In the genomic region with DNA sequence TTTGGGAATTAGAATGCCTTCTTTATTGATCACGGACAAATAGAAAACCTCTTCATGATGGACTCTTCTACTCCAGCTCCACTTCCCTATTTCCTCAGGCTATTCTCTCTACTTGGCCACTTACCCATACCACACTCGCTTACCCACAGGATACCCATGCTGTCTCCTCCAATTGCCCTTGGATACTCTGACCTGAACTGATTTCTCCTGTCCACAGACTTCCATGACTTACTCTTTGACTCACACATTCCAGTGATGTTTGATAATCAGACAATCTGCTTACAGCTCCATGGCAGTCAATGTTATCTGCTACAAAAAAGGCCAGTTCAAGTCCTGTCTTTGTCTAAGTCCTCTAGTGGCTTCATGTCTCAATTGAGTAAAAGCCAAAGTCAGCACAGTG, we compare ENCODE assay signal across 23 cellular contexts.
DNase-seq lines count a peak whose midpoint lies in the region; ATAC-seq and TF ChIP-seq lines count a peak whose summit lies in the region.
"Had no signal": no experiment of that assay in that cellular context is flagged by ENCODE, and none has a peak within 500 bp of the region (broad histone marks: within the 10 kb centered on the region; RNA-seq: fewer than 3 reads in every experiment).

No MANE protein-coding gene starts in this region.

- H3K27me3 Mint-ChIP-seq in T-helper 2 cell treated with Interferon-gamma antibody and Interleukin-4, amounts not matched to agents 5 μg/mL and 100 μg/mL, for 36 hours (ENCODE audit: low read depth): no peaks in the 10 kb centered on the region

- CTCF ChIA-PET in PC-3 (lab: Charles Lee): no interaction called here

- no peaks in the 10 kb centered on the region for H3K9me3 Mint-ChIP-seq in T-helper 2 cell treated with Interferon-gamma antibody and Interleukin-4, amounts not matched to agents 5 μg/mL and 100 μg/mL, for 36 hours
- H3K9me3 Mint-ChIP-seq: CD8-positive, alpha-beta T cell had no signal

- H3K4me2 ChIP-seq in PC-3 (ENCODE audit: low read length): no peak overlapping the region
- H3K4me2 ChIP-seq: BLaER1 treated with 17β-estradiol and CSF1 and Interleukin-3, amounts not matched to agents 10 nM and 100 nM; SK-N-SH had no signal

- H3K4me3 ChIP-seq in PC-3 (ENCODE audit: low read length): no peak overlapping the region
- H3K4me3 ChIP-seq: BLaER1 treated with 17β-estradiol and CSF1 and Interleukin-3, amounts not matched to agents 10 nM and 100 nM; K562 had no signal

- no peak overlapping the region for H3K27ac ChIP-seq in PC-3 (ENCODE audit: low read length)
- no peak overlapping the region for H3K27ac ChIP-seq in foreskin keratinocyte
- H3K27ac ChIP-seq: BLaER1 treated with 17β-estradiol and CSF1 and Interleukin-3, amounts not matched to agents 10 nM and 100 nM had no signal

- TF ChIP-seq CTCF in PC-3 (conservative IDR thresholded peaks at IDR 0.05; ENCODE audit: low read depth, low read length) (no peak), foreskin keratinocyte (conservative IDR thresholded peaks at IDR 0.05) (no peak)

- no peaks in the 10 kb centered on the region for H3K36me3 ChIP-seq in PC-3 (ENCODE audit: low read depth, low read length)
- H3K36me3 ChIP-seq: BLaER1 treated with 17β-estradiol and CSF1 and Interleukin-3, amounts not matched to agents 10 nM and 100 nM had no signal

- H4K20me1 ChIP-seq in PC-3 (ENCODE audit: low read length): no peaks in the 10 kb centered on the region
- H4K20me1 ChIP-seq: BLaER1 treated with 17β-estradiol and CSF1 and Interleukin-3, amounts not matched to agents 10 nM and 100 nM had no signal

- intact Hi-C loops in PC-3 (cut with micrococcal nuclease): no loop called here

- H3K9me2 ChIP-seq in PC-3 (replicated peaks; ENCODE audit: low read length): no peaks in the 10 kb centered on the region
- H3K9me2 ChIP-seq: SK-N-SH had no signal

- ATAC-seq in PC-3: no peak
- ATAC-seq in foreskin keratinocyte: no peak
- ATAC-seq: CD8-positive, alpha-beta T cell; HCT116; K562 had no signal

- no peak overlapping the region for H3K27ac Mint-ChIP-seq in T-helper 2 cell treated with Interferon-gamma antibody and Interleukin-4, amounts not matched to agents 5 μg/mL and 100 μg/mL, for 36 hours
- H3K27ac Mint-ChIP-seq: CD8-positive, alpha-beta T cell had no signal

- no peaks in the 10 kb centered on the region for H3K4me1 Mint-ChIP-seq in T-helper 2 cell treated with Interferon-gamma antibody and Interleukin-4, amounts not matched to agents 5 μg/mL and 100 μg/mL, for 36 hours (ENCODE audit: low read depth)

- POLR2A ChIA-PET in PC-3 (lab: Charles Lee; ENCODE audit: unreplicated experiment): no interaction called here

- H3F3A ChIP-seq in PC-3 (ENCODE audit: low read length, unreplicated experiment): no peaks in the 10 kb centered on the region

- no peaks in the 10 kb centered on the region for H3K27me3 ChIP-seq in PC-3 (ENCODE audit: low read length)
- H3K27me3 ChIP-seq in foreskin keratinocyte: peaks cover 5% of the 10 kb centered on the region
- H3K27me3 ChIP-seq: BLaER1 treated with 17β-estradiol and CSF1 and Interleukin-3, amounts not matched to agents 10 nM and 100 nM had no signal

- no peak overlapping the region for H2AFZ ChIP-seq in PC-3 (ENCODE audit: low read length)

- no peaks in the 10 kb centered on the region for H3K36me3 Mint-ChIP-seq in T-helper 2 cell treated with Interferon-gamma antibody and Interleukin-4, amounts not matched to agents 5 μg/mL and 100 μg/mL, for 36 hours (ENCODE audit: low read depth)
- H3K36me3 Mint-ChIP-seq: CD8-positive, alpha-beta T cell had no signal

- BruUV-seq in PC-3 (replicated peaks; lab: Mats Ljungman, UMichigan): no TSS peak

- H3K9ac ChIP-seq in PC-3 (ENCODE audit: low read length): no peak overlapping the region
- H3K9ac ChIP-seq: BLaER1 treated with 17β-estradiol and CSF1 and Interleukin-3, amounts not matched to agents 10 nM and 100 nM; SK-N-SH had no signal

- H3K4me1 ChIP-seq in PC-3 (ENCODE audit: insufficient read depth, low read length): no peaks in the 10 kb centered on the region
- H3K4me1 ChIP-seq in foreskin keratinocyte: no peaks in the 10 kb centered on the region
- H3K4me1 ChIP-seq: BLaER1 treated with 17β-estradiol and CSF1 and Interleukin-3, amounts not matched to agents 10 nM and 100 nM had no signal

- no peak overlapping the region for H3K4me3 Mint-ChIP-seq in T-helper 2 cell treated with Interferon-gamma antibody and Interleukin-4, amounts not matched to agents 5 μg/mL and 100 μg/mL, for 36 hours
- H3K4me3 Mint-ChIP-seq: CD8-positive, alpha-beta T cell had no signal

- DNase-seq in A172 (ENCODE audit: low spot score) (peak; percentile 1), EL (peak; percentile 57), PC-3 (peak; percentile 20), foreskin keratinocyte (peak; percentile 10 to 40), D341Med (ENCODE audit: low spot score) (no peak), NCI-H146 (lab: John Stamatoyannopoulos, UW) (no peak)
- no peak for DNase-seq in T-helper 2 cell treated with Interferon-gamma antibody and Interleukin-4, amounts not matched to agents 5 μg/mL and 100 μg/mL, for 36 hours (ENCODE audit: low spot score)
- no peak for DNase-seq in central memory CD4-positive, alpha-beta T cell
- DNase-seq: 8988T; Calu3; CD8-positive, alpha-beta T cell; NCI-H1105 treated with DMSO at 0.1 percent for 48 hours; NCI-H187; NCI-H2107; NCI-H2227 treated with DMSO at 0.1 percent for 48 hours; NCI-H510A treated with DMSO at 0.1 percent for 48 hours; NCI-H82; RPMI8226; SHP77 treated with DMSO at 0.1 percent for 48 hours; SK-N-SH had no signal

- no peaks in the 10 kb centered on the region for H3K79me2 ChIP-seq in PC-3 (ENCODE audit: low read length)

- no peaks in the 10 kb centered on the region for H3K9me3 ChIP-seq in PC-3 (ENCODE audit: low read length)
- H3K9me3 ChIP-seq: BLaER1 treated with 17β-estradiol and CSF1 and Interleukin-3, amounts not matched to agents 10 nM and 100 nM; SK-N-SH had no signal

Comparison
In these comparisons a context has a peak if more than half of its experiments do, and no peak if none do; other contexts are left out.
1. DNase-seq: peak in A172 (single experiment), EL (single experiment), PC-3 (single experiment) and foreskin keratinocyte (2 of 2); none in D341Med (single experiment), T-helper 2 cell treated with Interferon-gamma antibody and Interleukin-4, amounts not matched to agents 5 μg/mL and 100 μg/mL, for 36 hours (single experiment), central memory CD4-positive, alpha-beta T cell (single experiment) and NCI-H146 (single experiment).